Comparison of ENCODE assay signal across 1 cellular context in the genomic region with DNA sequence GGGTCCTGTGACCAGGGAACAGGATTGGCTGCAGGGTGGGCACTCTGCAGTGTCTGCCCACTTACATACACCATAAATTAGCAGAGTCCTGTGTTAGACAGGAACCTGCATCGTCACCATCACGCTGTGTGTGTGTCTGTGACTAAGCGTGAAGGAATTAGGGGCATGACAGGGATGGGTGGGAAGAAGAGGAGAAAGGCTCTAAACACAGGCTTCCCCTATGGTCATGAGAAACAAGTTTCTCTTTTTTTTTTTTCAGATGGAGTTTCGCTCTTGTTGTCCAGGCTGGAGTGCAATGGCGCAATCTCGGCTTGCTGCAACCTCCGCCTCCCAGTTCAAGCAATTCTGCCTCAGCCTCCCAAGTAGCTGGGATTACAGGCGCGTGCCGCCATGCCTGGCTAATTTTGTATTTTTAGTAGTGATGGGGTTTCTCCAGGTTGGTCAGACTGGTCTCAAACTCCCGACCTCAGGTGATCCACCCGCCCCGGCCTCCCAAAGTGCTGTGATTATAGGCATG.
A peak's percentile ranks its signal among the peaks of the same experiment; 100 is the strongest.
TF ChIP-seq lines count a peak whose summit lies in the region.
"Not testable (repeated sequence)": the region's sequence is repeated elsewhere in the genome, so short reads cannot be mapped to it uniquely, and the experiment has no call there.

No MANE protein-coding gene starts in this region.

TF ChIP-seq in HepG2, 621 proteins besides CTCF, POLR2A, EP300 and RAD21 (continued from another document):
- not testable (repeated sequence) for TF ChIP-seq FOXP1, SOX6 (IDR thresholded peaks at IDR 0.05)
- TF ChIP-seq FOXP1 (CRISPR knock-in tag; IDR thresholded peaks at IDR 0.05) (peak; percentile 33), TBX3 (IDR thresholded peaks at IDR 0.05; ENCODE audit: borderline replicate concordance) (peak; percentile 39; the same call in 1 of the 2 replicates), CEBPG (CRISPR knock-in tag; IDR thresholded peaks at IDR 0.05) (peak; percentile 86), ZNF501 (CRISPR knock-in tag; IDR thresholded peaks at IDR 0.05) (peak; percentile 47; the same call in 1 of the 2 replicates), RARA (CRISPR knock-in tag; IDR thresholded peaks at IDR 0.05) (peak; percentile 29; the same call in 1 of the 2 replicates), SOX6 (CRISPR knock-in tag; IDR thresholded peaks at IDR 0.05) (0 out of 2 replicates have a peak, but pooled peaks have one; percentile 4), ZBTB38 (CRISPR knock-in tag; IDR thresholded peaks at IDR 0.05) (0 out of 2 replicates have a peak, but pooled peaks have one; percentile 10), ZNF430 (CRISPR knock-in tag; IDR thresholded peaks at IDR 0.05) (peak; percentile 39; the same call in 1 of the 2 replicates), NFE2L2 (IDR thresholded peaks at IDR 0.05; ENCODE audit: low read length) (peak; percentile 30; the same call in 1 of the 2 replicates), FOXO1 (CRISPR knock-in tag; IDR thresholded peaks at IDR 0.05) (peak; percentile 47; the same call in 1 of the 2 replicates), ZNF607 (CRISPR knock-in tag; IDR thresholded peaks at IDR 0.05; ENCODE audit: borderline replicate concordance) (0 out of 2 replicates have a peak, but pooled peaks have one; percentile 34), TBX2 (CRISPR knock-in tag; IDR thresholded peaks at IDR 0.05; ENCODE audit: borderline replicate concordance) (peak; percentile 41; the same call in 1 of the 2 replicates), SSRP1 (CRISPR knock-in tag; IDR thresholded peaks at IDR 0.05) (peak; percentile 23; the same call in 1 of the 2 replicates), DPF2 (CRISPR knock-in tag; IDR thresholded peaks at IDR 0.05; ENCODE audit: borderline replicate concordance, low read depth) (0 out of 2 replicates have a peak, but pooled peaks have one; percentile 20), MAFF (IDR thresholded peaks at IDR 0.05; ENCODE audit: low read depth, low read length) (peak; percentile 9; the same call in 1 of the 2 replicates), FOSL2 (CRISPR knock-in tag; IDR thresholded peaks at IDR 0.05) (peak; percentile 92), CEBPB (IDR thresholded peaks at IDR 0.05; ENCODE audit: borderline replicate concordance, low read depth, low read length) (peak; percentile 66; the same call in 1 of the 2 replicates), ZNF460 (CRISPR knock-in tag; IDR thresholded peaks at IDR 0.05; ENCODE audit: borderline replicate concordance) (peak; percentile 92), KDM2A (CRISPR knock-in tag; IDR thresholded peaks at IDR 0.05; ENCODE audit: borderline replicate concordance, low read depth) (0 out of 2 replicates have a peak, but pooled peaks have one; percentile 23), ZFP36L1 (CRISPR knock-in tag; IDR thresholded peaks at IDR 0.05) (0 out of 2 replicates have a peak, but pooled peaks have one; percentile 21)
- TF ChIP-seq, protein P1, sequence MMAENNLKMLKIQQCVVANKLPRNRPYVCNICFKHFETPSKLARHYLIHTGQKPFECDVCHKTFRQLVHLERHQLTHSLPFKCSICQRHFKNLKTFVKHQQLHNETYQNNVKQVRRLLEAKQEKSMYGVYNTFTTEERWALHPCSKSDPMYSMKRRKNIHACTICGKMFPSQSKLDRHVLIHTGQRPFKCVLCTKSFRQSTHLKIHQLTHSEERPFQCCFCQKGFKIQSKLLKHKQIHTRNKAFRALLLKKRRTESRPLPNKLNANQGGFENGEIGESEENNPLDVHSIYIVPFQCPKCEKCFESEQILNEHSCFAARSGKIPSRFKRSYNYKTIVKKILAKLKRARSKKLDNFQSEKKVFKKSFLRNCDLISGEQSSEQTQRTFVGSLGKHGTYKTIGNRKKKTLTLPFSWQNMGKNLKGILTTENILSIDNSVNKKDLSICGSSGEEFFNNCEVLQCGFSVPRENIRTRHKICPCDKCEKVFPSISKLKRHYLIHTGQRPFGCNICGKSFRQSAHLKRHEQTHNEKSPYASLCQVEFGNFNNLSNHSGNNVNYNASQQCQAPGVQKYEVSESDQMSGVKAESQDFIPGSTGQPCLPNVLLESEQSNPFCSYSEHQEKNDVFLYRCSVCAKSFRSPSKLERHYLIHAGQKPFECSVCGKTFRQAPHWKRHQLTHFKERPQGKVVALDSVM (CRISPR knock-in tag; IDR thresholded peaks at IDR 0.05) = 0 out of 2 replicates have a peak, but pooled peaks have one; percentile 13
- TF ChIP-seq, protein P2, sequence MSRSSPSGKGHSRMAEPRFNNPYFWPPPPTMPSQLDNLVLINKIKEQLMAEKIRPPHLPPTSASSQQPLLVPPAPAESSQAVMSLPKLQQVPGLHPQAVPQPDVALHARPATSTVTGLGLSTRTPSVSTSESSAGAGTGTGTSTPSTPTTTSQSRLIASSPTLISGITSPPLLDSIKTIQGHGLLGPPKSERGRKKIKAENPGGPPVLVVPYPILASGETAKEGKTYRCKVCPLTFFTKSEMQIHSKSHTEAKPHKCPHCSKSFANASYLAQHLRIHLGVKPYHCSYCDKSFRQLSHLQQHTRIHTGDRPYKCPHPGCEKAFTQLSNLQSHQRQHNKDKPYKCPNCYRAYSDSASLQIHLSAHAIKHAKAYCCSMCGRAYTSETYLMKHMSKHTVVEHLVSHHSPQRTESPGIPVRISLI (CRISPR knock-in tag; IDR thresholded peaks at IDR 0.05; ENCODE audit: borderline replicate concordance) = peak; percentile 85; the same call in 1 of the 2 replicates
- TF ChIP-seq, protein P3, sequence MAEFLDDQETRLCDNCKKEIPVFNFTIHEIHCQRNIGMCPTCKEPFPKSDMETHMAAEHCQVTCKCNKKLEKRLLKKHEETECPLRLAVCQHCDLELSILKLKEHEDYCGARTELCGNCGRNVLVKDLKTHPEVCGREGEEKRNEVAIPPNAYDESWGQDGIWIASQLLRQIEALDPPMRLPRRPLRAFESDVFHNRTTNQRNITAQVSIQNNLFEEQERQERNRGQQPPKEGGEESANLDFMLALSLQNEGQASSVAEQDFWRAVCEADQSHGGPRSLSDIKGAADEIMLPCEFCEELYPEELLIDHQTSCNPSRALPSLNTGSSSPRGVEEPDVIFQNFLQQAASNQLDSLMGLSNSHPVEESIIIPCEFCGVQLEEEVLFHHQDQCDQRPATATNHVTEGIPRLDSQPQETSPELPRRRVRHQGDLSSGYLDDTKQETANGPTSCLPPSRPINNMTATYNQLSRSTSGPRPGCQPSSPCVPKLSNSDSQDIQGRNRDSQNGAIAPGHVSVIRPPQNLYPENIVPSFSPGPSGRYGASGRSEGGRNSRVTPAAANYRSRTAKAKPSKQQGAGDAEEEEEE (CRISPR knock-in tag; IDR thresholded peaks at IDR 0.05; ENCODE audit: borderline replicate concordance) = 0 out of 2 replicates have a peak, but pooled peaks have one; percentile 10
- TF ChIP-seq, protein P4, sequence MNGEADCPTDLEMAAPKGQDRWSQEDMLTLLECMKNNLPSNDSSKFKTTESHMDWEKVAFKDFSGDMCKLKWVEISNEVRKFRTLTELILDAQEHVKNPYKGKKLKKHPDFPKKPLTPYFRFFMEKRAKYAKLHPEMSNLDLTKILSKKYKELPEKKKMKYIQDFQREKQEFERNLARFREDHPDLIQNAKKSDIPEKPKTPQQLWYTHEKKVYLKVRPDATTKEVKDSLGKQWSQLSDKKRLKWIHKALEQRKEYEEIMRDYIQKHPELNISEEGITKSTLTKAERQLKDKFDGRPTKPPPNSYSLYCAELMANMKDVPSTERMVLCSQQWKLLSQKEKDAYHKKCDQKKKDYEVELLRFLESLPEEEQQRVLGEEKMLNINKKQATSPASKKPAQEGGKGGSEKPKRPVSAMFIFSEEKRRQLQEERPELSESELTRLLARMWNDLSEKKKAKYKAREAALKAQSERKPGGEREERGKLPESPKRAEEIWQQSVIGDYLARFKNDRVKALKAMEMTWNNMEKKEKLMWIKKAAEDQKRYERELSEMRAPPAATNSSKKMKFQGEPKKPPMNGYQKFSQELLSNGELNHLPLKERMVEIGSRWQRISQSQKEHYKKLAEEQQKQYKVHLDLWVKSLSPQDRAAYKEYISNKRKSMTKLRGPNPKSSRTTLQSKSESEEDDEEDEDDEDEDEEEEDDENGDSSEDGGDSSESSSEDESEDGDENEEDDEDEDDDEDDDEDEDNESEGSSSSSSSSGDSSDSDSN (CRISPR knock-in tag; IDR thresholded peaks at IDR 0.05) = peak; percentile 33; the same call in 1 of the 2 replicates
- TF ChIP-seq, protein P5, sequence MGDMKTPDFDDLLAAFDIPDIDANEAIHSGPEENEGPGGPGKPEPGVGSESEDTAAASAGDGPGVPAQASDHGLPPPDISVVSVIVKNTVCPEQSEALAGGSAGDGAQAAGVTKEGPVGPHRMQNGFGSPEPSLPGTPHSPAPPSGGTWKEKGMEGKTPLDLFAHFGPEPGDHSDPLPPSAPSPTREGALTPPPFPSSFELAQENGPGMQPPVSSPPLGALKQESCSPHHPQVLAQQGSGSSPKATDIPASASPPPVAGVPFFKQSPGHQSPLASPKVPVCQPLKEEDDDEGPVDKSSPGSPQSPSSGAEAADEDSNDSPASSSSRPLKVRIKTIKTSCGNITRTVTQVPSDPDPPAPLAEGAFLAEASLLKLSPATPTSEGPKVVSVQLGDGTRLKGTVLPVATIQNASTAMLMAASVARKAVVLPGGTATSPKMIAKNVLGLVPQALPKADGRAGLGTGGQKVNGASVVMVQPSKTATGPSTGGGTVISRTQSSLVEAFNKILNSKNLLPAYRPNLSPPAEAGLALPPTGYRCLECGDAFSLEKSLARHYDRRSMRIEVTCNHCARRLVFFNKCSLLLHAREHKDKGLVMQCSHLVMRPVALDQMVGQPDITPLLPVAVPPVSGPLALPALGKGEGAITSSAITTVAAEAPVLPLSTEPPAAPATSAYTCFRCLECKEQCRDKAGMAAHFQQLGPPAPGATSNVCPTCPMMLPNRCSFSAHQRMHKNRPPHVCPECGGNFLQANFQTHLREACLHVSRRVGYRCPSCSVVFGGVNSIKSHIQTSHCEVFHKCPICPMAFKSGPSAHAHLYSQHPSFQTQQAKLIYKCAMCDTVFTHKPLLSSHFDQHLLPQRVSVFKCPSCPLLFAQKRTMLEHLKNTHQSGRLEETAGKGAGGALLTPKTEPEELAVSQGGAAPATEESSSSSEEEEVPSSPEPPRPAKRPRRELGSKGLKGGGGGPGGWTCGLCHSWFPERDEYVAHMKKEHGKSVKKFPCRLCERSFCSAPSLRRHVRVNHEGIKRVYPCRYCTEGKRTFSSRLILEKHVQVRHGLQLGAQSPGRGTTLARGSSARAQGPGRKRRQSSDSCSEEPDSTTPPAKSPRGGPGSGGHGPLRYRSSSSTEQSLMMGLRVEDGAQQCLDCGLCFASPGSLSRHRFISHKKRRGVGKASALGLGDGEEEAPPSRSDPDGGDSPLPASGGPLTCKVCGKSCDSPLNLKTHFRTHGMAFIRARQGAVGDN (CRISPR knock-in tag; IDR thresholded peaks at IDR 0.05) = 0 out of 2 replicates have a peak, but pooled peaks have one; percentile 18
